ENCODE assay signal across 8 cellular contexts in the genomic region with DNA sequence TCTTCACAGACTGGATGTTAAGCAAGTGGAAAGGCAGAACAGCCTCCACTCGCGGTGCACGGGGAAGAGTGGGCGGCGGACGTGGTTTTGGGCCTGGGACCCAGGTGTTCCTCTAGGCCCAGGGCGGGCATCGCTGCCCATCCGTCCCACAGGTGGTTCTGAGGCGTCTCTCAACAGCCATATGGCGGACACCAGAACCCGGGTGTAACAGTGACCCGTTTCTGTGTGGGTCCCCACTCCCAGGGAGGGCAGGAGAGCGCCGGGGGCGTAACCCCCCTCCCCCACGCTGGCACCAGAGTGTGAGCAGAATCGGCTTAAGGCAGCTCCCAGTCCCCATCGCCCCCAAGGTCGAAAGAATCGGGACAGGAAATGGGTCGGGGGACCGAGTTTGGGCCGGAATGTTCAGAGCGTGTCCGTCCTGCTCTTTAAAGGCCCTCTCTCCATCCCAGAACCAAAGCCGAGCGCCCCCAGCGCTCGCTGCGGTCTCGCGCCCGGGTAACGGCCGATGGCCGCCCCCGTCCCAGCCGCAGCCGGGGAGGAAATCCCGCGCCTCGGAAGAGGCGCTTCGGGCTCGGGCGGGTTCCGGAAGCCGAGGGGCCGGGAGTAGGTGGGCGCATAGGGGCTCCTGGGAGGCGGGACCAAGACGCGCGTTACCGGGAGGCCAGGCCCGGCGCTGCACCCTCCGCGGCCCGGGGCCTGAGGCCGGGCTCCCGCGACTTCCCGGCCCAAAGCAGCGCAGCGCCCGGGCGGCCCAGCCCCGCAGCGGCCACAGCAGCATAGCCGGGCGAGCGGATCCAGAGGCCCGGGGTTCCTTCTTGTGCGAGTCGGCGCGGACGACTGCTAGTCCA. TPM values are rescaled to one million over a fixed set of nuclear protein-coding genes. Genes with fewer than 3 reads are reported as not detected.
DNase-seq lines count a peak whose midpoint lies in the region; ATAC-seq and TF ChIP-seq lines count a peak whose summit lies in the region.

TSS of gene TK2 (minus strand) at position 839 of the 848 bp plus-strand sequence. CDS start at position 778, 61 bp downstream.

- H3K36me3 Mint-ChIP-seq in immature natural killer cell, result peaks cover 0 to 4% (median 0%) of the 10 kb centered on the region in 3 donors

- H3K27me3 ChIP-seq in skeletal muscle satellite cell (ENCODE audit: control insufficient read depth, insufficient read depth, low read length), result no peaks in the 10 kb centered on the region

- no peaks in the 10 kb centered on the region for H3K9me3 Mint-ChIP-seq in immature natural killer cell

- H3K27me3 Mint-ChIP-seq in immature natural killer cell (ENCODE audit: low read depth in 3 of 3), result peaks cover 13 to 27% (median 14%) of the 10 kb centered on the region in 3 donors

- H3K4me2 ChIP-seq in skeletal muscle satellite cell (ENCODE audit: low read length), result peak within 1 kb of the TSS; percentile 95

- H3K4me1 ChIP-seq in skeletal muscle satellite cell (ENCODE audit: control insufficient read depth, insufficient read depth, low read length), result peaks cover 36% of the 10 kb centered on the region

- no peak for DNase-seq in LNCaP clone FGC (ENCODE audit: low read depth)
- peak in 52 of 61 donors; percentile 21 to 86 (median 62) for DNase-seq in caudate nucleus (lab: John Stamatoyannopoulos, UW)
- peak; percentile 62 to 64 (median 62) for DNase-seq in immature natural killer cell

- peak within 1 kb of the TSS; percentile 82 to 97 (median 95) for H3K4me3 Mint-ChIP-seq in immature natural killer cell

- H3K27ac Mint-ChIP-seq in immature natural killer cell, result peak within 1 kb of the TSS; percentile 91 to 97 (median 94)

- peak within 1 kb of the TSS; percentile 94 for H3K27ac ChIP-seq in caudate nucleus (ENCODE audit: low read depth, low read length)

- H3K4me3 ChIP-seq in LNCaP clone FGC (ENCODE audit: low read depth, low read length), result peak within 1 kb of the TSS; percentile 63
- H3K4me3 ChIP-seq in skeletal muscle satellite cell (ENCODE audit: low read length), result peak within 1 kb of the TSS; percentile 87

- H3K9me3 ChIP-seq in skeletal muscle satellite cell (replicated peaks; ENCODE audit: low read length), result no peaks in the 10 kb centered on the region

- peaks cover 60 to 67% of the 10 kb centered on the region in 2 donors for H3K4me1 Mint-ChIP-seq in immature natural killer cell

- ATAC-seq in GM18498 (IDR thresholded peaks at IDR 0.05; ENCODE audit: unreplicated experiment) (peak; percentile 41), GM19328 (IDR thresholded peaks at IDR 0.05; ENCODE audit: unreplicated experiment) (no peak), GM21723 (IDR thresholded peaks at IDR 0.05; ENCODE audit: unreplicated experiment) (no peak)
- peak; percentile 33 to 36 for ATAC-seq in activated CD4-positive, CD25-positive, alpha-beta regulatory T cell treated with anti-CD3 and anti-CD28 coated beads, Interleukin-2, amount 50 U/mL, for 24 hours

- H3K9ac ChIP-seq in skeletal muscle satellite cell (ENCODE audit: low read depth, low read length), result peak within 1 kb of the TSS; percentile 96

- peaks cover 3% of the 10 kb centered on the region for H3K36me3 ChIP-seq in skeletal muscle satellite cell (ENCODE audit: insufficient read depth, low read length)

- 0 out of 2 replicates have a peak, but pooled peaks have one; percentile 26 for TF ChIP-seq CTCF in LNCaP clone FGC (IDR thresholded peaks at IDR 0.05; ENCODE audit: control insufficient read depth, extremely low read depth, insufficient read depth)

RNA-seq across cellular contexts. Expression of gene TK2, which starts in this region (rescaled TPM):
- 10 to 100 TPM in 1 of 3 donors, 1 to 10 TPM in 2; 8.2 to 19.9 (median 9.8) TPM for polyA plus RNA-seq in immature natural killer cell
- total RNA-seq in skeletal muscle satellite cell (2012; rRNA removed), result 15.9 and 21.0 TPM in 2 replicates

Comparison
In these comparisons a context has a peak if more than half of its experiments do, and no peak if none do; other contexts are left out.
1. ATAC-seq: peak in GM18498 (single experiment) and activated CD4-positive, CD25-positive, alpha-beta regulatory T cell treated with anti-CD3 and anti-CD28 coated beads, Interleukin-2, amount 50 U/mL, for 24 hours (2 of 2); none in GM19328 (single experiment) and GM21723 (single experiment).